12 cellular contexts compared by ENCODE assay signal in genomic region chrX:119234931-119235555, GRCh38. TPM values are rescaled to one million over a fixed set of nuclear protein-coding genes. Genes with fewer than 3 reads are reported as not detected.
DNase-seq lines count a peak whose midpoint lies in the region; ATAC-seq, FAIRE-seq and TF ChIP-seq lines count a peak whose summit lies in the region.
"Had no signal": no experiment of that assay in that cellular context is flagged by ENCODE, and none has a peak within 500 bp of the region (broad histone marks: within the 10 kb centered on the region; RNA-seq: fewer than 3 reads in every experiment).

No MANE protein-coding gene starts in this region.

- FAIRE-seq in GM12892 (lab: Jason Lieb, UNC), result no peak

- peak overlapping the region; percentile 92 for H3K9ac ChIP-seq in iPS-20b (ENCODE audit: low read depth, low read length)

- H3K27me3 ChIP-seq in iPS-20b (ENCODE audit: insufficient read depth, low read length), result no peaks in the 10 kb centered on the region

- H3K4me1 Mint-ChIP-seq in T-helper 2 cell treated with Interferon-gamma antibody and Interleukin-4, amounts not matched to agents 5 μg/mL and 100 μg/mL, for 36 hours (ENCODE audit: low read depth), result peaks cover 21% of the 10 kb centered on the region

- no peak overlapping the region for H3K27ac Mint-ChIP-seq in T-helper 2 cell treated with Interferon-gamma antibody and Interleukin-4, amounts not matched to agents 5 μg/mL and 100 μg/mL, for 36 hours

- no peaks in the 10 kb centered on the region for H3K9me3 ChIP-seq in iPS-20b (ENCODE audit: insufficient read depth, low read depth, low read length)

- H3K36me3 Mint-ChIP-seq in T-helper 2 cell treated with Interferon-gamma antibody and Interleukin-4, amounts not matched to agents 5 μg/mL and 100 μg/mL, for 36 hours (ENCODE audit: low read depth), result peaks cover 9% of the 10 kb centered on the region

- no peaks in the 10 kb centered on the region for H3K9me3 Mint-ChIP-seq in T-helper 2 cell treated with Interferon-gamma antibody and Interleukin-4, amounts not matched to agents 5 μg/mL and 100 μg/mL, for 36 hours

- peaks cover 11% of the 10 kb centered on the region; the same call in 1 of the 2 replicates for H3K4me1 ChIP-seq in iPS-20b (ENCODE audit: insufficient read depth, low read length)

- peaks cover 34% of the 10 kb centered on the region for H3K27me3 Mint-ChIP-seq in T-helper 2 cell treated with Interferon-gamma antibody and Interleukin-4, amounts not matched to agents 5 μg/mL and 100 μg/mL, for 36 hours (ENCODE audit: low read depth)

- TF ChIP-seq POLR2A in GM12892 (IDR thresholded peaks at IDR 0.05; ENCODE audit: low read depth, low read length), result no peak

- H3K27ac ChIP-seq in angular gyrus (ENCODE audit: low read depth, low read length) (peak overlapping the region; percentile 8), iPS-20b (ENCODE audit: low read length) (peak overlapping the region; percentile 90), substantia nigra (ENCODE audit: low read depth, low read length, poor library complexity, severe bottlenecking) (peak overlapping the region; percentile 74)

- peaks cover 16% of the 10 kb centered on the region for H3K36me3 ChIP-seq in iPS-20b (ENCODE audit: insufficient read depth, low read depth, low read length)

- ATAC-seq in HG03457 (IDR thresholded peaks at IDR 0.05; ENCODE audit: unreplicated experiment), result no peak

- no peak for DNase-seq in T-helper 2 cell treated with Interferon-gamma antibody and Interleukin-4, amounts not matched to agents 5 μg/mL and 100 μg/mL, for 36 hours (ENCODE audit: low spot score)
- DNase-seq in T-helper 2 cell, result no peak
- DNase-seq in substantia nigra (lab: John Stamatoyannopoulos, UW), result peak in 2 of 49 donors; percentile 1
- no peak for DNase-seq in GM12892 (ENCODE audit: insufficient read length)
- no peak for DNase-seq in mucosa of gallbladder (ENCODE audit: low spot score)
- DNase-seq: activated effector memory CD4-positive, alpha-beta T cell treated with anti-CD3 and anti-CD28 coated beads, Interleukin-2, amount 50 U/mL, for 16 hours; AML-193; PC-3; stimulated activated CD4-positive, alpha-beta T cell treated with anti-CD3 and anti-CD28 coated beads, Interleukin-2, amount 100 ng/mL, for 24 hours had no signal

- peak overlapping the region; percentile 94 for H3K4me3 Mint-ChIP-seq in T-helper 2 cell treated with Interferon-gamma antibody and Interleukin-4, amounts not matched to agents 5 μg/mL and 100 μg/mL, for 36 hours

- H3K4me3 ChIP-seq in iPS-20b (ENCODE audit: low read length), result peak overlapping the region; percentile 64

RNA-seq across cellular contexts. Expression of gene PGRMC1, which starts 1.0 kb away (rescaled TPM):
- polyA plus RNA-seq in GM12892 (2012; ENCODE audit: missing spikeins), result 25.8 TPM
- total RNA-seq in mucosa of gallbladder, result 126 TPM

Comparison
In these comparisons a context has a peak if more than half of its experiments do, and no peak if none do; other contexts are left out.
1. H3K27ac ChIP-seq: peak in every context shown above with its lines; median percentile 90 in iPS-20b; 74 in substantia nigra; 8 in angular gyrus.